In genomic region chr3:25789209-25789595, GRCh38 we compare ENCODE assay signal across 8 cellular contexts. TPM values are rescaled to one million over a fixed set of nuclear protein-coding genes. Genes with fewer than 3 reads are reported as not detected.
DNase-seq lines count a peak whose midpoint lies in the region; ATAC-seq and TF ChIP-seq lines count a peak whose summit lies in the region.

No MANE protein-coding gene starts in this region.

- no peak for DNase-seq in CD4-positive, alpha-beta T cell
- DNase-seq in NT2/D1 (ENCODE audit: low read depth, low spot score), result no peak
- no peak for DNase-seq in endodermal cell
- no peak for DNase-seq in osteoblast (ENCODE audit: insufficient read length, low spot score, missing footprints)
- DNase-seq in effector CD8-positive, alpha-beta T cell (lab: John Stamatoyannopoulos, UW), result no peak
- no peak for DNase-seq in DMS53 (lab: John Stamatoyannopoulos, UW)
- DNase-seq in medulla oblongata (ENCODE audit: extremely low spot score), result no peak
- no peak for DNase-seq in SK-N-DZ (ENCODE audit: low spot score)

- no peak for TF ChIP-seq CTCF in CD4-positive, alpha-beta T cell (IDR thresholded peaks at IDR 0.05)
- TF ChIP-seq CTCF in endodermal cell (conservative IDR thresholded peaks at IDR 0.05) (no peak), osteoblast (IDR thresholded peaks at IDR 0.05; ENCODE audit: extremely low read depth, low read depth, low read length) (no peak)

- peak overlapping the region; percentile 94 for H3K27ac Mint-ChIP-seq in CD4-positive, alpha-beta T cell
- peak overlapping the region; percentile 97 for H3K27ac Mint-ChIP-seq in endodermal cell

- no peak for ATAC-seq in CD4-positive, alpha-beta T cell (ENCODE audit: poor library complexity)

- H3K9me3 ChIP-seq in CD4-positive, alpha-beta T cell (ENCODE audit: control insufficient read depth, low read length), result no peaks in the 10 kb centered on the region
- H3K9me3 ChIP-seq in NT2/D1 (ENCODE audit: insufficient read depth, low read length) (no peaks in the 10 kb centered on the region), endodermal cell (ENCODE audit: control insufficient read depth, low read length) (no peaks in the 10 kb centered on the region), osteoblast (ENCODE audit: low read depth, low read length) (no peaks in the 10 kb centered on the region)

- H3K4me1 ChIP-seq in NT2/D1 (ENCODE audit: insufficient read depth, insufficient read length) (no peaks in the 10 kb centered on the region), endodermal cell (ENCODE audit: control insufficient read depth, insufficient read depth, low read length) (no peaks in the 10 kb centered on the region), osteoblast (ENCODE audit: insufficient read depth, low read length) (peaks cover 14% of the 10 kb centered on the region)

- H2AFZ ChIP-seq in osteoblast (ENCODE audit: low read length), result peak overlapping the region; percentile 94

- H3K4me3 ChIP-seq in NT2/D1 (ENCODE audit: insufficient read length, low read depth) (peak overlapping the region; percentile 29), endodermal cell (ENCODE audit: low read length) (peak overlapping the region; percentile 95), osteoblast (ENCODE audit: insufficient read depth, low read length) (peak overlapping the region; percentile 80)

- POLR2A ChIA-PET in CD4-positive, alpha-beta T cell (lab: Charles Lee), result interaction anchor here (0.8 kb wide), 1 partner anchor 123 kb away, joined by 3 read pairs; no protein-coding TSS in a partner anchor

- H3K27ac ChIP-seq in CD4-positive, alpha-beta T cell (ENCODE audit: low read depth, low read length), result peak overlapping the region; percentile 91
- H3K27ac ChIP-seq in endodermal cell (ENCODE audit: low read depth, low read length) (no peak overlapping the region), osteoblast (ENCODE audit: low read depth, low read length) (peak overlapping the region; percentile 93)

- peak overlapping the region; percentile 95 for H3K4me2 ChIP-seq in osteoblast (ENCODE audit: insufficient read depth, low read length)

- no peaks in the 10 kb centered on the region for H3K27me3 ChIP-seq in CD4-positive, alpha-beta T cell (ENCODE audit: control insufficient read depth, insufficient read depth, low read length)
- H3K27me3 ChIP-seq in NT2/D1 (ENCODE audit: insufficient read depth, insufficient read length) (no peaks in the 10 kb centered on the region), endodermal cell (ENCODE audit: control insufficient read depth, insufficient read depth, low read length, poor library complexity, severe bottlenecking) (no peaks in the 10 kb centered on the region), osteoblast (ENCODE audit: insufficient read depth, low read length) (no peaks in the 10 kb centered on the region)

- no peak overlapping the region for H3K9ac ChIP-seq in NT2/D1 (ENCODE audit: insufficient read length, low read depth)
- peak overlapping the region; percentile 53 for H3K9ac ChIP-seq in endodermal cell (ENCODE audit: extremely low read depth, low read length, poor library complexity, severe bottlenecking)

- peaks cover 61% of the 10 kb centered on the region for H3K4me1 Mint-ChIP-seq in CD4-positive, alpha-beta T cell (ENCODE audit: low read depth)
- H3K4me1 Mint-ChIP-seq in endodermal cell, result peaks cover 30% of the 10 kb centered on the region

- no peaks in the 10 kb centered on the region for H4K20me1 ChIP-seq in osteoblast (ENCODE audit: insufficient read depth, low read length)

- 67 to 75% methylated on average over 1 to 2 of the region's 2 CpGs for WGBS in endodermal cell (ENCODE audit: insufficient coverage in 1 of 2, insufficient read length in 1 of 2), 2 experiments

- intact Hi-C loops in CD4-positive, alpha-beta T cell (cut with DNase I, micrococcal nuclease), result loop anchor here in 1 of 2 experiments (5.0 to 10.0 kb wide), 3 partner anchors 1583 to 1984 kb away; partner anchors contain the start of genes NKIRAS1, RPL15 and UBE2E1

- no peaks in the 10 kb centered on the region for H3K9me3 Mint-ChIP-seq in CD4-positive, alpha-beta T cell
- H3K9me3 Mint-ChIP-seq in endodermal cell, result no peaks in the 10 kb centered on the region

- no peaks in the 10 kb centered on the region for H3K27me3 Mint-ChIP-seq in CD4-positive, alpha-beta T cell
- peaks cover 2% of the 10 kb centered on the region for H3K27me3 Mint-ChIP-seq in endodermal cell (ENCODE audit: insufficient read depth)

- H3K4me3 Mint-ChIP-seq in CD4-positive, alpha-beta T cell, result peak overlapping the region; percentile 98
- H3K4me3 Mint-ChIP-seq in endodermal cell, result peak overlapping the region; percentile 83

- no peaks in the 10 kb centered on the region for H3K36me3 ChIP-seq in NT2/D1 (ENCODE audit: insufficient read depth, insufficient read length, low read length)
- no peaks in the 10 kb centered on the region for H3K36me3 ChIP-seq in endodermal cell (ENCODE audit: control insufficient read depth, insufficient read depth, low read length)
- peaks cover 4% of the 10 kb centered on the region for H3K36me3 ChIP-seq in osteoblast (ENCODE audit: insufficient read depth, low read length)

- CTCF ChIA-PET in CD4-positive, alpha-beta T cell (lab: Charles Lee), result interaction anchor here (0.8 to 2.0 kb wide), 2 partner anchors 68 to 141 kb away, joined by 3 to 6 read pairs; no protein-coding TSS in a partner anchor

- H3K36me3 Mint-ChIP-seq in CD4-positive, alpha-beta T cell (ENCODE audit: low read depth), result peaks cover 16% of the 10 kb centered on the region
- H3K36me3 Mint-ChIP-seq in endodermal cell (ENCODE audit: low read depth), result peaks cover 2% of the 10 kb centered on the region

- peaks cover 13% of the 10 kb centered on the region for H3K79me2 ChIP-seq in osteoblast (ENCODE audit: insufficient read depth, low read length)

RNA-seq across cellular contexts. Expression of gene OXSM, which starts 0.7 kb away (rescaled TPM):
- 1 to 10 TPM; 6.2 to 7.9 TPM for total RNA-seq in CD4-positive, alpha-beta T cell
- total RNA-seq in endodermal cell (10 to 100 TPM in 1 of 2 donors, 1 to 10 TPM in 1; 7.8 to 10.5 TPM), osteoblast (10.9 and 11.2 TPM in 2 replicates)
- polyA plus RNA-seq in endodermal cell (2013, experiment 1 of 2), result 7.7 TPM
- polyA plus RNA-seq in endodermal cell (2013, experiment 2 of 2), result 5.8 TPM
- 21.9 and 25.3 TPM in 2 replicates for polyA plus RNA-seq in SK-N-DZ (2014; cell fraction: cytosol; rRNA removed)
- polyA plus RNA-seq in SK-N-DZ (2014; cell fraction: nucleus; rRNA removed), result 24.7 and 38.1 TPM in 2 replicates

RNA-seq across cellular contexts. Expression of gene NGLY1, which starts 6.0 kb away (rescaled TPM):
- total RNA-seq in CD4-positive, alpha-beta T cell, result 10 to 100 TPM; 46.0 to 46.2 TPM
- 10 to 100 TPM; 39.5 to 40.4 TPM for total RNA-seq in endodermal cell
- 24.0 TPM for polyA plus RNA-seq in endodermal cell (2013, experiment 1 of 2)
- polyA plus RNA-seq in endodermal cell (2013, experiment 2 of 2), result 24.0 TPM
- 29.5 and 30.4 TPM in 2 replicates for total RNA-seq in osteoblast
- 28.0 and 28.7 TPM in 2 replicates for polyA plus RNA-seq in SK-N-DZ (2014; cell fraction: cytosol; rRNA removed)
- polyA plus RNA-seq in SK-N-DZ (2014; cell fraction: nucleus; rRNA removed), result 43.1 and 51.9 TPM in 2 replicates

Comparison
In these comparisons a context has a peak if more than half of its experiments do, and no peak if none do; other contexts are left out.
1. H3K4me3 ChIP-seq: peak in every context shown above with its lines; median percentile 95 in endodermal cell; 80 in osteoblast; 29 in NT2/D1.